In the genomic region with DNA sequence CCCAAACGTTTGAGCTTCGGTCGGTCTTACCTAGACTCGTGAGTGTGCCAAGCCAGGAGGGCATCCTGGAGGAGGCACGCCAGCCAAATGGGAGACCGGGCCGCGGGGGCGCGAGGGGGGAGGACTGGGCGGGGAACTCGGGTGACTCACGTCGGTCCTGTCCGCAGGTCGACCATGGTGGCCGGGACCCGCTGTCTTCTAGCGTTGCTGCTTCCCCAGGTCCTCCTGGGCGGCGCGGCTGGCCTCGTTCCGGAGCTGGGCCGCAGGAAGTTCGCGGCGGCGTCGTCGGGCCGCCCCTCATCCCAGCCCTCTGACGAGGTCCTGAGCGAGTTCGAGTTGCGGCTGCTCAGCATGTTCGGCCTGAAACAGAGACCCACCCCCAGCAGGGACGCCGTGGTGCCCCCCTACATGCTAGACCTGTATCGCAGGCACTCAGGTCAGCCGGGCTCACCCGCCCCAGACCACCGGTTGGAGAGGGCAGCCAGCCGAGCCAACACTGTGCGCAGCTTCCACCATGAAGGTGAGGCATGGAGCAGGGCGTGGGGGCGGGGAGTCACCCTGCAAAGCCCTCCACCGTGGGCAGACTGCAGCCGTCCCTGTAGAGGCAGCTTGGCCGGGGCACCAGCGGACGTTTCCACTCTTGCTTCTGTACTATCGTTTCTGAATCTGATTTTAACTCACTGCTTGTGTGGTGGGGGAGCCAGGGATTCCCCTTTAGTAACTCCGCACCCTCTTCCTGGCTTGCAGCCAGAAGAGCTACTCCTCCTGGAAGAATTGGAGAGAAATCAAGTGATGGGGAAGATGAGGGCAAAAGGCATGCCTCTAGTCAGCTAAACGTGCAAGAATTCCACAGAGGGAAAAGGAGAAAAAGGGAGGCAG, we compare ENCODE assay signal across 2 cellular contexts.
TF ChIP-seq lines count a peak whose summit lies in the region.

No MANE protein-coding gene starts in this region.

TF ChIP-seq in SK-N-SH, 30 proteins besides CTCF, POLR2A, EP300 and RAD21 (continued from another document):
- TF ChIP-seq, protein P1, sequence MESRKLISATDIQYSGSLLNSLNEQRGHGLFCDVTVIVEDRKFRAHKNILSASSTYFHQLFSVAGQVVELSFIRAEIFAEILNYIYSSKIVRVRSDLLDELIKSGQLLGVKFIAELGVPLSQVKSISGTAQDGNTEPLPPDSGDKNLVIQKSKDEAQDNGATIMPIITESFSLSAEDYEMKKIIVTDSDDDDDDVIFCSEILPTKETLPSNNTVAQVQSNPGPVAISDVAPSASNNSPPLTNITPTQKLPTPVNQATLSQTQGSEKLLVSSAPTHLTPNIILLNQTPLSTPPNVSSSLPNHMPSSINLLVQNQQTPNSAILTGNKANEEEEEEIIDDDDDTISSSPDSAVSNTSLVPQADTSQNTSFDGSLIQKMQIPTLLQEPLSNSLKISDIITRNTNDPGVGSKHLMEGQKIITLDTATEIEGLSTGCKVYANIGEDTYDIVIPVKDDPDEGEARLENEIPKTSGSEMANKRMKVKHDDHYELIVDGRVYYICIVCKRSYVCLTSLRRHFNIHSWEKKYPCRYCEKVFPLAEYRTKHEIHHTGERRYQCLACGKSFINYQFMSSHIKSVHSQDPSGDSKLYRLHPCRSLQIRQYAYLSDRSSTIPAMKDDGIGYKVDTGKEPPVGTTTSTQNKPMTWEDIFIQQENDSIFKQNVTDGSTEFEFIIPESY (IDR thresholded peaks at IDR 0.05; ENCODE audit: borderline replicate concordance, low read depth) = no peak
- TF ChIP-seq TEAD4 (IDR thresholded peaks at IDR 0.05; ENCODE audit: borderline replicate concordance, insufficient read depth) (no peak), RXRA (IDR thresholded peaks at IDR 0.05; ENCODE audit: borderline replicate concordance, low read depth) (no peak), ELF1 (IDR thresholded peaks at IDR 0.05) (no peak), SIN3A (IDR thresholded peaks at IDR 0.05; ENCODE audit: borderline replicate concordance, low read depth, low read length) (no peak), TCF12 (IDR thresholded peaks at IDR 0.05) (no peak)
- TF ChIP-seq, protein P2, sequence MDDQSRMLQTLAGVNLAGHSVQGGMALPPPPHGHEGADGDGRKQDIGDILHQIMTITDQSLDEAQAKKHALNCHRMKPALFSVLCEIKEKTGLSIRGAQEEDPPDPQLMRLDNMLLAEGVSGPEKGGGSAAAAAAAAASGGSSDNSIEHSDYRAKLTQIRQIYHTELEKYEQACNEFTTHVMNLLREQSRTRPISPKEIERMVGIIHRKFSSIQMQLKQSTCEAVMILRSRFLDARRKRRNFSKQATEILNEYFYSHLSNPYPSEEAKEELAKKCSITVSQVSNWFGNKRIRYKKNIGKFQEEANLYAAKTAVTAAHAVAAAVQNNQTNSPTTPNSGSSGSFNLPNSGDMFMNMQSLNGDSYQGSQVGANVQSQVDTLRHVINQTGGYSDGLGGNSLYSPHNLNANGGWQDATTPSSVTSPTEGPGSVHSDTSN (IDR thresholded peaks at IDR 0.05) = no peak
- TF ChIP-seq, protein P3, sequence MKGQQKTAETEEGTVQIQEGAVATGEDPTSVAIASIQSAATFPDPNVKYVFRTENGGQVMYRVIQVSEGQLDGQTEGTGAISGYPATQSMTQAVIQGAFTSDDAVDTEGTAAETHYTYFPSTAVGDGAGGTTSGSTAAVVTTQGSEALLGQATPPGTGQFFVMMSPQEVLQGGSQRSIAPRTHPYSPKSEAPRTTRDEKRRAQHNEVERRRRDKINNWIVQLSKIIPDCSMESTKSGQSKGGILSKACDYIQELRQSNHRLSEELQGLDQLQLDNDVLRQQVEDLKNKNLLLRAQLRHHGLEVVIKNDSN (IDR thresholded peaks at IDR 0.05; ENCODE audit: borderline replicate concordance, low read depth) = no peak

TF ChIP-seq in SK-N-SH treated with all-trans-retinoic acid at 6 μM for 48 hours, 23 proteins besides CTCF, POLR2A, EP300 and RAD21:
- TF ChIP-seq, protein P4, sequence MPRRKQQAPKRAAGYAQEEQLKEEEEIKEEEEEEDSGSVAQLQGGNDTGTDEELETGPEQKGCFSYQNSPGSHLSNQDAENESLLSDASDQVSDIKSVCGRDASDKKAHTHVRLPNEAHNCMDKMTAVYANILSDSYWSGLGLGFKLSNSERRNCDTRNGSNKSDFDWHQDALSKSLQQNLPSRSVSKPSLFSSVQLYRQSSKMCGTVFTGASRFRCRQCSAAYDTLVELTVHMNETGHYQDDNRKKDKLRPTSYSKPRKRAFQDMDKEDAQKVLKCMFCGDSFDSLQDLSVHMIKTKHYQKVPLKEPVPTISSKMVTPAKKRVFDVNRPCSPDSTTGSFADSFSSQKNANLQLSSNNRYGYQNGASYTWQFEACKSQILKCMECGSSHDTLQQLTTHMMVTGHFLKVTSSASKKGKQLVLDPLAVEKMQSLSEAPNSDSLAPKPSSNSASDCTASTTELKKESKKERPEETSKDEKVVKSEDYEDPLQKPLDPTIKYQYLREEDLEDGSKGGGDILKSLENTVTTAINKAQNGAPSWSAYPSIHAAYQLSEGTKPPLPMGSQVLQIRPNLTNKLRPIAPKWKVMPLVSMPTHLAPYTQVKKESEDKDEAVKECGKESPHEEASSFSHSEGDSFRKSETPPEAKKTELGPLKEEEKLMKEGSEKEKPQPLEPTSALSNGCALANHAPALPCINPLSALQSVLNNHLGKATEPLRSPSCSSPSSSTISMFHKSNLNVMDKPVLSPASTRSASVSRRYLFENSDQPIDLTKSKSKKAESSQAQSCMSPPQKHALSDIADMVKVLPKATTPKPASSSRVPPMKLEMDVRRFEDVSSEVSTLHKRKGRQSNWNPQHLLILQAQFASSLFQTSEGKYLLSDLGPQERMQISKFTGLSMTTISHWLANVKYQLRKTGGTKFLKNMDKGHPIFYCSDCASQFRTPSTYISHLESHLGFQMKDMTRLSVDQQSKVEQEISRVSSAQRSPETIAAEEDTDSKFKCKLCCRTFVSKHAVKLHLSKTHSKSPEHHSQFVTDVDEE (CRISPR knock-in tag; IDR thresholded peaks at IDR 0.05) = no peak
- TF ChIP-seq OSR1 (CRISPR knock-in tag; IDR thresholded peaks at IDR 0.05) (no peak), ESRRG (CRISPR knock-in tag; IDR thresholded peaks at IDR 0.05) (no peak), ARNTL (CRISPR knock-in tag; IDR thresholded peaks at IDR 0.05; ENCODE audit: borderline replicate concordance, low read depth) (no peak), SNAI2 (CRISPR knock-in tag; IDR thresholded peaks at IDR 0.05) (no peak), RARB (CRISPR knock-in tag; IDR thresholded peaks at IDR 0.05) (no peak), ZNF565 (CRISPR knock-in tag; conservative IDR thresholded peaks at IDR 0.05; ENCODE audit: low read depth) (no peak), ZFP30 (CRISPR knock-in tag; IDR thresholded peaks at IDR 0.05) (no peak), ZNF8 (CRISPR knock-in tag; IDR thresholded peaks at IDR 0.05) (no peak), ISL1 (CRISPR knock-in tag; IDR thresholded peaks at IDR 0.05) (no peak), ZC3H10 (CRISPR knock-in tag; IDR thresholded peaks at IDR 0.05) (no peak), TOX (CRISPR knock-in tag; IDR thresholded peaks at IDR 0.05; ENCODE audit: borderline replicate concordance) (no peak), ZFP3 (CRISPR knock-in tag; IDR thresholded peaks at IDR 0.05) (no peak), PPARA (CRISPR knock-in tag; IDR thresholded peaks at IDR 0.05; ENCODE audit: borderline replicate concordance) (no peak), BACH2 (CRISPR knock-in tag; IDR thresholded peaks at IDR 0.05; ENCODE audit: borderline replicate concordance) (no peak)
